12 cellular contexts compared by ENCODE assay signal in the genomic region with DNA sequence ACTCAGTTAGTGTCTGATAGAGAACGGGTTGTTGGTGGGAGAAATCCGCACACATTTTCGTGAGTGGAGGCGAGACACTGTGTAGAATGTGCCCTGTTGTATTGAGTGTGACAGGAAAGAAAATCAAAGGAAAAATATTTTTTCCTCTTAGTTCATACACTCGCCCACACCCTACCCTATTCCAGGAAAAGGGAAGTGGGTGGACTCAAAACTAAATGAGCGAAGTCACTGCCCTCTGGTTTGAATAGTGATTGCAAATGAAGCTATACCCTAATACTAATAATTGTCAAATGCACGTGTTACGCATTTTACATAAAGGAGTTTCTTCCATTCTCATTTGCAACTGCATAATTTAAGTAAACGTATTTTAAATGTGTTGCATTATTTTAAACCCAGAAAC. TPM values are rescaled to one million over a fixed set of nuclear protein-coding genes. Genes with fewer than 3 reads are reported as not detected.
DNase-seq lines count a peak whose midpoint lies in the region; ATAC-seq and TF ChIP-seq lines count a peak whose summit lies in the region.
"Had no signal": no experiment of that assay in that cellular context is flagged by ENCODE, and none has a peak within 500 bp of the region (broad histone marks: within the 10 kb centered on the region; RNA-seq: fewer than 3 reads in every experiment).

No MANE protein-coding gene starts in this region.

- POLR2A ChIA-PET in activated CD4-positive, alpha-beta memory T cell treated with anti-CD3 and anti-CD28 coated beads, Interleukin-2, amount 10 ng/mL, durations not matched to agents 7 days and 5 days (lab: Charles Lee), result no interaction called here

- H3K36me3 Mint-ChIP-seq in activated naive CD4-positive, alpha-beta T cell treated with anti-CD3 and anti-CD28 coated beads, Interleukin-2, amount 50 U/mL, for 24 hours, result peaks cover 48% of the 10 kb centered on the region
- peaks cover 50% of the 10 kb centered on the region for H3K36me3 Mint-ChIP-seq in activated CD4-positive, alpha-beta memory T cell treated with anti-CD3 and anti-CD28 coated beads, Interleukin-2, amount 10 ng/mL, durations not matched to agents 7 days and 5 days (ENCODE audit: low read depth)

- no peaks in the 10 kb centered on the region for H3K27me3 Mint-ChIP-seq in activated naive CD4-positive, alpha-beta T cell treated with anti-CD3 and anti-CD28 coated beads, Interleukin-2, amount 50 U/mL, for 24 hours
- H3K27me3 Mint-ChIP-seq in activated CD4-positive, alpha-beta memory T cell treated with anti-CD3 and anti-CD28 coated beads, Interleukin-2, amount 10 ng/mL, durations not matched to agents 7 days and 5 days, result no peaks in the 10 kb centered on the region

- H3K27me3 ChIP-seq in left lung, result no peaks in the 10 kb centered on the region
- no peaks in the 10 kb centered on the region for H3K27me3 ChIP-seq in subcutaneous abdominal adipose tissue (ENCODE audit: control insufficient read depth in 5 of 5, insufficient read depth in 4 of 5, low read length in 5 of 5)
- H3K27me3 ChIP-seq: BE2C had no signal

- peak overlapping the region; percentile 26 to 34 for H3K27ac ChIP-seq in left lung
- peak overlapping the region; percentile 37 for H3K27ac ChIP-seq in subcutaneous abdominal adipose tissue (ENCODE audit: low read depth, low read length)

- CTCF ChIA-PET in activated CD4-positive, alpha-beta memory T cell treated with anti-CD3 and anti-CD28 coated beads, Interleukin-2, amount 10 ng/mL, durations not matched to agents 7 days and 5 days (lab: Charles Lee), result no interaction called here

- H3K9me3 ChIP-seq in left lung (peaks cover 0 to 44% of the 10 kb centered on the region in 2 donors), subcutaneous abdominal adipose tissue (ENCODE audit: control insufficient read depth in 5 of 5, low read length in 5 of 5) (peaks cover 0 to 15% (median 9%) of the 10 kb centered on the region in 5 donors)
- H3K9me3 ChIP-seq: BE2C had no signal

- ATAC-seq in left lung, result no peak
- ATAC-seq in GM19452 (IDR thresholded peaks at IDR 0.05; ENCODE audit: unreplicated experiment), result no peak
- ATAC-seq in activated CD4-positive, CD25-positive, alpha-beta regulatory T cell treated with anti-CD3 and anti-CD28 coated beads, Interleukin-2, amount 50 U/mL, for 24 hours, result no peak
- ATAC-seq in HG03460 (IDR thresholded peaks at IDR 0.05; ENCODE audit: unreplicated experiment), result no peak

- peaks cover 8% of the 10 kb centered on the region for H3K9me3 Mint-ChIP-seq in activated naive CD4-positive, alpha-beta T cell treated with anti-CD3 and anti-CD28 coated beads, Interleukin-2, amount 50 U/mL, for 24 hours
- peaks cover 49% of the 10 kb centered on the region for H3K9me3 Mint-ChIP-seq in activated CD4-positive, alpha-beta memory T cell treated with anti-CD3 and anti-CD28 coated beads, Interleukin-2, amount 10 ng/mL, durations not matched to agents 7 days and 5 days

- peaks cover 0 to 19% of the 10 kb centered on the region in 2 donors for H3K4me1 ChIP-seq in left lung
- peaks cover 0 to 24% (median 20%) of the 10 kb centered on the region in 5 donors for H3K4me1 ChIP-seq in subcutaneous abdominal adipose tissue (ENCODE audit: control insufficient read depth in 5 of 5, insufficient read depth in 5 of 5, low read length in 5 of 5)
- H3K4me1 ChIP-seq: BE2C had no signal

- peak overlapping the region; percentile 82 for H3K4me3 Mint-ChIP-seq in activated naive CD4-positive, alpha-beta T cell treated with anti-CD3 and anti-CD28 coated beads, Interleukin-2, amount 50 U/mL, for 24 hours
- H3K4me3 Mint-ChIP-seq in activated CD4-positive, alpha-beta memory T cell treated with anti-CD3 and anti-CD28 coated beads, Interleukin-2, amount 10 ng/mL, durations not matched to agents 7 days and 5 days, result peak overlapping the region; percentile 76

- H3K4me3 ChIP-seq in left lung (peak overlapping the region in 1 of 2 donors; percentile 64), subcutaneous abdominal adipose tissue (ENCODE audit: low read depth in 1 of 5, low read length in 5 of 5) (peak overlapping the region in 3 of 5 donors; percentile 69 to 77 (median 76))

- intact Hi-C loops in left lung (cut with DNase I), result no loop called here

- DNase-seq in activated naive CD4-positive, alpha-beta T cell treated with anti-CD3 and anti-CD28 coated beads, Interleukin-2, amount 50 U/mL, for 16 hours, result no peak
- DNase-seq in activated CD4-positive, alpha-beta memory T cell treated with anti-CD3 and anti-CD28 coated beads, Interleukin-2, amount 10 ng/mL, durations not matched to agents 7 days and 5 days, result no peak
- no peak for DNase-seq in left lung
- DNase-seq: BE2C; Kasumi-1; NCI-H2171; stimulated activated CD4-positive, alpha-beta T cell treated with anti-CD3 and anti-CD28 coated beads, Interleukin-15, amount 100 ng/mL, for 24 hours had no signal

- H3K36me3 ChIP-seq in left lung (peaks cover 0 to 29% of the 10 kb centered on the region in 2 donors), subcutaneous abdominal adipose tissue (ENCODE audit: control insufficient read depth in 5 of 5, insufficient read depth in 5 of 5, low read length in 5 of 5) (peaks cover 6 to 22% (median 12%) of the 10 kb centered on the region in 5 donors)
- H3K36me3 ChIP-seq: BE2C had no signal

- no peak overlapping the region for H3K27ac Mint-ChIP-seq in activated naive CD4-positive, alpha-beta T cell treated with anti-CD3 and anti-CD28 coated beads, Interleukin-2, amount 50 U/mL, for 24 hours
- H3K27ac Mint-ChIP-seq in activated CD4-positive, alpha-beta memory T cell treated with anti-CD3 and anti-CD28 coated beads, Interleukin-2, amount 10 ng/mL, durations not matched to agents 7 days and 5 days, result no peak overlapping the region

- H3K4me1 Mint-ChIP-seq in activated naive CD4-positive, alpha-beta T cell treated with anti-CD3 and anti-CD28 coated beads, Interleukin-2, amount 50 U/mL, for 24 hours, result peaks cover 15% of the 10 kb centered on the region
- H3K4me1 Mint-ChIP-seq in activated CD4-positive, alpha-beta memory T cell treated with anti-CD3 and anti-CD28 coated beads, Interleukin-2, amount 10 ng/mL, durations not matched to agents 7 days and 5 days, result peaks cover 16% of the 10 kb centered on the region

- H3K9ac ChIP-seq in subcutaneous abdominal adipose tissue (ENCODE audit: low read length in 5 of 5), result no peak overlapping the region

- no peak for TF ChIP-seq CTCF in left lung (IDR thresholded peaks at IDR 0.05)

RNA-seq across cellular contexts. Expression of a gene that starts 2.0 kb away (rescaled TPM):
- total RNA-seq in activated CD4-positive, alpha-beta memory T cell treated with anti-CD3 and anti-CD28 coated beads, Interleukin-2, amount 10 ng/mL, durations not matched to agents 7 days and 5 days, result 1 to 10 TPM; 6.5 TPM
- total RNA-seq in left lung, result 10 to 100 TPM; 11.9 to 13.5 TPM

RNA-seq across cellular contexts. Expression of a gene that starts 24.2 kb away (rescaled TPM):
- under 1 TPM; 0.13 to 0.33 TPM for total RNA-seq in activated CD4-positive, alpha-beta memory T cell treated with anti-CD3 and anti-CD28 coated beads, Interleukin-2, amount 10 ng/mL, durations not matched to agents 7 days and 5 days
- 1 to 10 TPM; 7.2 to 8.4 TPM for total RNA-seq in left lung

RNA-seq across cellular contexts. Expression of a gene that starts 36.3 kb away (rescaled TPM):
- 1 to 10 TPM; 2.0 to 4.3 TPM for total RNA-seq in activated CD4-positive, alpha-beta memory T cell treated with anti-CD3 and anti-CD28 coated beads, Interleukin-2, amount 10 ng/mL, durations not matched to agents 7 days and 5 days
- total RNA-seq in left lung, result 1 to 10 TPM; 3.6 to 3.7 TPM

RNA-seq across cellular contexts. Expression of a gene that starts 53.7 kb away (rescaled TPM):
- total RNA-seq in activated CD4-positive, alpha-beta memory T cell treated with anti-CD3 and anti-CD28 coated beads, Interleukin-2, amount 10 ng/mL, durations not matched to agents 7 days and 5 days, result 10 to 100 TPM; 37.5 to 38.1 TPM
- 10 to 100 TPM; 23.2 to 25.4 TPM for total RNA-seq in left lung

Comparison
In these comparisons a context has a peak if more than half of its experiments do, and no peak if none do; other contexts are left out.
1. RNA of a gene that starts 24.2 kb away (total RNA-seq): 7.2 to 8.4 TPM in left lung; 0.13 to 0.33 TPM in activated CD4-positive, alpha-beta memory T cell treated with anti-CD3 and anti-CD28 coated beads, Interleukin-2, amount 10 ng/mL, durations not matched to agents 7 days and 5 days; every median in the first group is over 4 times any median in the second.